2 cellular contexts compared by ENCODE assay signal in the genomic region with DNA sequence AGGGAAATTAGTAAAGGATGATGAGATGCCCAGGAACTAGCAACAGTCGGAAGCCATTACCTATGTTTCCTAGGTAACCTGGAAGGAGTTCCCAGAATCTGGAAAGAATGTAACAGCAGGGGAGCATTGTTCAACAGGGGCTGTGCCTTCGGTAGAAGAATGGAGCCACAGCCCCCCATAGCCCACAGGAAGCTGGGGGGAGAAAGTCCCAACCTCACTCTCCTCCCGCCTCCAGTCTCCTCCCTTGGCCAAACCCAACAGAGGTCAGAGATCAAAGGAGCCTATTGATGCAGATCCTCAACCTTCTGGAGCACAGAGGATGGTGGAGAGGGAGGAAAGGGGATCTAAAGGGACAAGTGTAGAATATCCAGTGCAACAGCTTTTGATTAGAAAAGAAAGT.
A peak's percentile ranks its signal among the peaks of the same experiment; 100 is the strongest.
TF ChIP-seq lines count a peak whose summit lies in the region.

No MANE protein-coding gene starts in this region.

TF ChIP-seq in IMR-90, 13 proteins besides CTCF, POLR2A, EP300 and RAD21 (continued from another document):
- TF ChIP-seq, protein P1, sequence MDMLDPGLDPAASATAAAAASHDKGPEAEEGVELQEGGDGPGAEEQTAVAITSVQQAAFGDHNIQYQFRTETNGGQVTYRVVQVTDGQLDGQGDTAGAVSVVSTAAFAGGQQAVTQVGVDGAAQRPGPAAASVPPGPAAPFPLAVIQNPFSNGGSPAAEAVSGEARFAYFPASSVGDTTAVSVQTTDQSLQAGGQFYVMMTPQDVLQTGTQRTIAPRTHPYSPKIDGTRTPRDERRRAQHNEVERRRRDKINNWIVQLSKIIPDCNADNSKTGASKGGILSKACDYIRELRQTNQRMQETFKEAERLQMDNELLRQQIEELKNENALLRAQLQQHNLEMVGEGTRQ (IDR thresholded peaks at IDR 0.05; ENCODE audit: low read depth, low read length) = no peak
- TF ChIP-seq RCOR1 (IDR thresholded peaks at IDR 0.05; ENCODE audit: insufficient replicate concordance, low read length) (no peak), RFX5 (IDR thresholded peaks at IDR 0.05; ENCODE audit: low read depth, low read length) (no peak), FOS (IDR thresholded peaks at IDR 0.05; ENCODE audit: low read depth, low read length) (no peak), CEBPB (IDR thresholded peaks at IDR 0.05; ENCODE audit: low read depth, low read length) (no peak), NFE2L2 (IDR thresholded peaks at IDR 0.05; ENCODE audit: low read depth, low read length) (no peak), MAZ (IDR thresholded peaks at IDR 0.05; ENCODE audit: borderline replicate concordance, low read depth, low read length) (no peak), MXI1 (IDR thresholded peaks at IDR 0.05; ENCODE audit: borderline replicate concordance, low read depth, low read length) (no peak), CHD1 (IDR thresholded peaks at IDR 0.05; ENCODE audit: low read depth, low read length) (no peak)
- TF ChIP-seq, protein P2, sequence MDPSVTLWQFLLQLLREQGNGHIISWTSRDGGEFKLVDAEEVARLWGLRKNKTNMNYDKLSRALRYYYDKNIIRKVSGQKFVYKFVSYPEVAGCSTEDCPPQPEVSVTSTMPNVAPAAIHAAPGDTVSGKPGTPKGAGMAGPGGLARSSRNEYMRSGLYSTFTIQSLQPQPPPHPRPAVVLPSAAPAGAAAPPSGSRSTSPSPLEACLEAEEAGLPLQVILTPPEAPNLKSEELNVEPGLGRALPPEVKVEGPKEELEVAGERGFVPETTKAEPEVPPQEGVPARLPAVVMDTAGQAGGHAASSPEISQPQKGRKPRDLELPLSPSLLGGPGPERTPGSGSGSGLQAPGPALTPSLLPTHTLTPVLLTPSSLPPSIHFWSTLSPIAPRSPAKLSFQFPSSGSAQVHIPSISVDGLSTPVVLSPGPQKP (IDR thresholded peaks at IDR 0.05; ENCODE audit: borderline replicate concordance, low read depth, low read length) = no peak

TF ChIP-seq in WTC11, 78 proteins besides CTCF, POLR2A, EP300 and RAD21 (continued from another document):
- TF ChIP-seq ZNF532 (CRISPR knock-in tag; IDR thresholded peaks at IDR 0.05; ENCODE audit: borderline replicate concordance) (peak; percentile 65; the same call in 1 of the 2 replicates), PRRX2 (CRISPR knock-in tag; IDR thresholded peaks at IDR 0.05) (no peak), ZNF423 (CRISPR knock-in tag; IDR thresholded peaks at IDR 0.05) (peak; percentile 69), ETV6 (CRISPR knock-in tag; IDR thresholded peaks at IDR 0.05) (peak; percentile 70; the same call in 1 of the 2 replicates), MLX (CRISPR knock-in tag; IDR thresholded peaks at IDR 0.05) (no peak), ZSCAN18 (CRISPR knock-in tag; IDR thresholded peaks at IDR 0.05) (peak; percentile 85; the same call in 1 of the 2 replicates), MXD4 (CRISPR knock-in tag; IDR thresholded peaks at IDR 0.05; ENCODE audit: borderline replicate concordance) (peak; percentile 60; the same call in 1 of the 2 replicates), SP1 (CRISPR knock-in tag; conservative IDR thresholded peaks at IDR 0.05) (no peak; the same call in 1 of the 2 replicates), ZNF263 (CRISPR knock-in tag; IDR thresholded peaks at IDR 0.05; ENCODE audit: low read depth) (no peak), ZNF396 (CRISPR knock-in tag; IDR thresholded peaks at IDR 0.05; ENCODE audit: borderline replicate concordance) (peak; percentile 90; the same call in 1 of the 2 replicates), PRDM15 (CRISPR knock-in tag; IDR thresholded peaks at IDR 0.05) (no peak)
- TF ChIP-seq, protein P3, sequence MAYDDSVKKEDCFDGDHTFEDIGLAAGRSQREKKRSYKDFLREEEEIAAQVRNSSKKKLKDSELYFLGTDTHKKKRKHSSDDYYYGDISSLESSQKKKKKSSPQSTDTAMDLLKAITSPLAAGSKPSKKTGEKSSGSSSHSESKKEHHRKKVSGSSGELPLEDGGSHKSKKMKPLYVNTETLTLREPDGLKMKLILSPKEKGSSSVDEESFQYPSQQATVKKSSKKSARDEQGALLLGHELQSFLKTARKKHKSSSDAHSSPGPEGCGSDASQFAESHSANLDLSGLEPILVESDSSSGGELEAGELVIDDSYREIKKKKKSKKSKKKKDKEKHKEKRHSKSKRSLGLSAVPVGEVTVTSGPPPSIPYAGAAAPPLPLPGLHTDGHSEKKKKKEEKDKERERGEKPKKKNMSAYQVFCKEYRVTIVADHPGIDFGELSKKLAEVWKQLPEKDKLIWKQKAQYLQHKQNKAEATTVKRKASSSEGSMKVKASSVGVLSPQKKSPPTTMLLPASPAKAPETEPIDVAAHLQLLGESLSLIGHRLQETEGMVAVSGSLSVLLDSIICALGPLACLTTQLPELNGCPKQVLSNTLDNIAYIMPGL (CRISPR knock-in tag; IDR thresholded peaks at IDR 0.05) = no peak
- TF ChIP-seq, protein P4, sequence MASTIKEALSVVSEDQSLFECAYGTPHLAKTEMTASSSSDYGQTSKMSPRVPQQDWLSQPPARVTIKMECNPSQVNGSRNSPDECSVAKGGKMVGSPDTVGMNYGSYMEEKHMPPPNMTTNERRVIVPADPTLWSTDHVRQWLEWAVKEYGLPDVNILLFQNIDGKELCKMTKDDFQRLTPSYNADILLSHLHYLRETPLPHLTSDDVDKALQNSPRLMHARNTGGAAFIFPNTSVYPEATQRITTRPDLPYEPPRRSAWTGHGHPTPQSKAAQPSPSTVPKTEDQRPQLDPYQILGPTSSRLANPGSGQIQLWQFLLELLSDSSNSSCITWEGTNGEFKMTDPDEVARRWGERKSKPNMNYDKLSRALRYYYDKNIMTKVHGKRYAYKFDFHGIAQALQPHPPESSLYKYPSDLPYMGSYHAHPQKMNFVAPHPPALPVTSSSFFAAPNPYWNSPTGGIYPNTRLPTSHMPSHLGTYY (CRISPR knock-in tag; IDR thresholded peaks at IDR 0.05) = no peak; the same call in 1 of the 2 replicates
- TF ChIP-seq, protein P5, sequence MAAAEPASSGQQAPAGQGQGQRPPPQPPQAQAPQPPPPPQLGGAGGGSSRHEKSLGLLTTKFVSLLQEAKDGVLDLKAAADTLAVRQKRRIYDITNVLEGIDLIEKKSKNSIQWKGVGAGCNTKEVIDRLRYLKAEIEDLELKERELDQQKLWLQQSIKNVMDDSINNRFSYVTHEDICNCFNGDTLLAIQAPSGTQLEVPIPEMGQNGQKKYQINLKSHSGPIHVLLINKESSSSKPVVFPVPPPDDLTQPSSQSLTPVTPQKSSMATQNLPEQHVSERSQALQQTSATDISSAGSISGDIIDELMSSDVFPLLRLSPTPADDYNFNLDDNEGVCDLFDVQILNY (CRISPR knock-in tag; IDR thresholded peaks at IDR 0.05) = no peak
- TF ChIP-seq, protein P6, sequence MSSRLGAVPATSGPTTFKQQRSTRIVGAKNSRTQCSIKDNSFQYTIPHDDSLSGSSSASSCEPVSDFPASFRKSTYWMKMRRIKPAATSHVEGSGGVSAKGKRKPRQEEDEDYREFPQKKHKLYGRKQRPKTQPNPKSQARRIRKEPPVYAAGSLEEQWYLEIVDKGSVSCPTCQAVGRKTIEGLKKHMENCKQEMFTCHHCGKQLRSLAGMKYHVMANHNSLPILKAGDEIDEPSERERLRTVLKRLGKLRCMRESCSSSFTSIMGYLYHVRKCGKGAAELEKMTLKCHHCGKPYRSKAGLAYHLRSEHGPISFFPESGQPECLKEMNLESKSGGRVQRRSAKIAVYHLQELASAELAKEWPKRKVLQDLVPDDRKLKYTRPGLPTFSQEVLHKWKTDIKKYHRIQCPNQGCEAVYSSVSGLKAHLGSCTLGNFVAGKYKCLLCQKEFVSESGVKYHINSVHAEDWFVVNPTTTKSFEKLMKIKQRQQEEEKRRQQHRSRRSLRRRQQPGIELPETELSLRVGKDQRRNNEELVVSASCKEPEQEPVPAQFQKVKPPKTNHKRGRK (CRISPR knock-in tag; IDR thresholded peaks at IDR 0.05; ENCODE audit: borderline replicate concordance) = no peak
TF ChIP-seq in WTC11: peak in this region for 7.
